8 cellular contexts compared by ENCODE assay signal in the genomic region with DNA sequence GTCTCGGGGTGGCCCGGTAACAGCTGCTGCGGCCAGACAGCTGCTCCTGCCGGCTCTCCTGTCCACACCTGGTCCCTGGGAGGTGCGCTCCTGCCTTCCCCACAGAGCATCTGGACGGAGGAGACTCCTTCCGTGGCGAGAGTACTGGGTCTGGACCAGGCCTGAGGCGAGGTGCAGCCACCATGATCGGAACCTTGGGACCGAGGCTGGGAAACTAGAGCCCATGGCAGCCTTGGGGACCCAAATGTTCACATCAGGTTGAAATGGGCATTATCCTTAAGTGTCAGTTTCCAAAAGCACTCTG. TPM values are rescaled to one million over a fixed set of nuclear protein-coding genes. Genes with fewer than 3 reads are reported as not detected.
A peak's percentile ranks its signal among the peaks of the same experiment; 100 is the strongest.
DNase-seq lines count a peak whose midpoint lies in the region; ATAC-seq, FAIRE-seq and TF ChIP-seq lines count a peak whose summit lies in the region.

No MANE protein-coding gene starts in this region.

- intact Hi-C loops in PC-9 (cut with micrococcal nuclease; ENCODE audit: unreplicated experiment) = no loop called here

- no peak for FAIRE-seq in A549 (lab: Jason Lieb, UNC)

- peaks cover 5% of the 10 kb centered on the region; the same call in 1 of the 2 replicates for H3F3A ChIP-seq in PC-9 (ENCODE audit: insufficient read depth, low read depth)

- H2BK15ac ChIP-seq in neuronal stem cell (ENCODE audit: low read length) = no peak overlapping the region

- TF ChIP-seq CTCF in A549 (IDR thresholded peaks at IDR 0.05) = no peak
- TF ChIP-seq CTCF in PC-9 (conservative IDR thresholded peaks at IDR 0.05) = no peak
- TF ChIP-seq CTCF in epithelial cell of esophagus (IDR thresholded peaks at IDR 0.05; ENCODE audit: insufficient read depth, low read depth, low read length, missing control alignments) = no peak

- H3K18ac ChIP-seq in neuronal stem cell (ENCODE audit: low read length) = peak overlapping the region; percentile 99

- peaks cover 13% of the 10 kb centered on the region for H3K79me1 ChIP-seq in neuronal stem cell (ENCODE audit: low read depth, low read length)

- peak overlapping the region; percentile 98 for H3K9ac ChIP-seq in neuronal stem cell (ENCODE audit: low read depth, low read length, poor library complexity)

- peak overlapping the region; percentile 85 for H3K4me3 ChIP-seq in A549
- H3K4me3 ChIP-seq in PC-9 = peak overlapping the region; percentile 88
- peak overlapping the region; percentile 86 for H3K4me3 ChIP-seq in epithelial cell of esophagus (ENCODE audit: low read length)
- peak overlapping the region; percentile 99 for H3K4me3 ChIP-seq in neuronal stem cell (ENCODE audit: low read length in 2 of 2)

- H3K79me2 ChIP-seq in PC-9 (ENCODE audit: low read depth) = peaks cover 54% of the 10 kb centered on the region

- CTCF ChIA-PET in A549 (lab: Yijun Ruan, JAX) = interaction anchor here (0.8 to 1.4 kb wide), 2 partner anchors 14 to 27 kb away, joined by 3 read pairs; no protein-coding TSS in a partner anchor
- CTCF ChIA-PET in PC-9 (lab: Charles Lee) = interaction anchor here (0.6 to 0.7 kb wide), 2 partner anchors 1155 to 1554 kb away, joined by 4 to 9 read pairs; no protein-coding TSS in a partner anchor

- peak overlapping the region; percentile 100 for H3K4ac ChIP-seq in neuronal stem cell (ENCODE audit: low read length)

- H3K23ac ChIP-seq in neuronal stem cell (ENCODE audit: low read depth, low read length, poor library complexity) = peak overlapping the region; percentile 57

- no peak overlapping the region for H4K91ac ChIP-seq in neuronal stem cell (ENCODE audit: low read depth, low read length, poor library complexity)

- no peaks in the 10 kb centered on the region for H3K27me3 ChIP-seq in PC-9 (ENCODE audit: insufficient read depth, low read depth)
- H3K27me3 ChIP-seq in neuronal stem cell (ENCODE audit: control insufficient read depth in 3 of 3, insufficient read depth in 3 of 3, low read depth in 1 of 3, low read length in 3 of 3) = no peaks in the 10 kb centered on the region

- POLR2A ChIA-PET in A549 (lab: Yijun Ruan, JAX) = interaction anchor here (0.8 to 2.0 kb wide), 2 partner anchors 65 to 652 kb away, joined by 3 to 6 read pairs; a partner anchor contains a TSS
- POLR2A ChIA-PET in PC-9 (lab: Charles Lee; ENCODE audit: unreplicated experiment) = interaction anchor here (0.7 kb wide), 1 partner anchor 64 kb away, joined by 4 read pairs; no protein-coding TSS in a partner anchor

- no peak for TF ChIP-seq POLR2A in A549 (IDR thresholded peaks at IDR 0.05; ENCODE audit: low read length)

- H3K27ac ChIP-seq in A549 (peak overlapping the region; percentile 93 to 97), PC-9 (peak overlapping the region; percentile 79), neuronal stem cell (replicated peaks; ENCODE audit: low read length) (peak overlapping the region; percentile 75)

- peak overlapping the region; percentile 75 for H2AFZ ChIP-seq in PC-9
- peak overlapping the region; percentile 95 for H2AFZ ChIP-seq in neuronal stem cell (ENCODE audit: low read length)

- H3K4me2 ChIP-seq in A549 = peak overlapping the region; percentile 77
- H3K4me2 ChIP-seq in PC-9 = peak overlapping the region; percentile 92
- H3K4me2 ChIP-seq in neuronal stem cell (ENCODE audit: insufficient read depth, low read length, poor library complexity, severe bottlenecking) = peak overlapping the region; percentile 78

- H4K20me1 ChIP-seq in PC-9 (ENCODE audit: insufficient read depth) = peaks cover 31% of the 10 kb centered on the region; the same call in 1 of the 2 replicates

- no peak for TF ChIP-seq EP300 in A549 (IDR thresholded peaks at IDR 0.05)

- WGBS in A549 (ENCODE audit: missing lambda C conversion rate) = 5% methylated on average over 11 of the region's 11 CpGs
- no CpG with 5 or more reads among the region's 11 CpGs for WGBS in neuronal stem cell (ENCODE audit: extremely low coverage in 2 of 2, insufficient read length in 2 of 2, insufficient replicate concordance in 1 of 2), 2 donors

- ATAC-seq in A549 (peak; percentile 51 to 55), GM21367 (IDR thresholded peaks at IDR 0.05; ENCODE audit: unreplicated experiment) (peak; percentile 27), HG03280 (IDR thresholded peaks at IDR 0.05; ENCODE audit: unreplicated experiment) (no peak)

- 0 out of 2 replicates have a peak, but pooled peaks cover 7% of the 10 kb centered on the region for H3K36me3 ChIP-seq in PC-9 (ENCODE audit: low read depth)
- H3K36me3 ChIP-seq in neuronal stem cell (replicated peaks in 1 of 2; ENCODE audit: control insufficient read depth in 2 of 2, insufficient read depth in 2 of 2, low read length in 2 of 2) = peaks cover 0 to 36% of the 10 kb centered on the region in 2 donors

- H2AK5ac ChIP-seq in neuronal stem cell (ENCODE audit: low read depth, low read length) = peak overlapping the region; percentile 64

- no TSS peak for BruUV-seq in PC-9 (replicated peaks; lab: Mats Ljungman, UMichigan)

- no peak for DNase-seq in A549 (ENCODE audit: low read depth in 1 of 2, low spot score in 1 of 2)
- DNase-seq in PC-9 = no peak
- DNase-seq in epithelial cell of esophagus (ENCODE audit: low read depth) = no peak
- DNase-seq in neuronal stem cell (ENCODE audit: low spot score) = no peak
- DNase-seq in HK-2 (ENCODE audit: unreplicated experiment) = no peak
- DNase-seq in cortex of kidney (lab: John Stamatoyannopoulos, UW) = no peak

- no peak overlapping the region for H2BK12ac ChIP-seq in neuronal stem cell (ENCODE audit: low read length)

- H3K9me2 ChIP-seq in PC-9 (ENCODE audit: insufficient read depth) = no peaks in the 10 kb centered on the region

- H3K4me1 ChIP-seq in A549 (peaks cover 29% of the 10 kb centered on the region), PC-9 (replicated peaks; ENCODE audit: insufficient read depth) (peaks cover 33% of the 10 kb centered on the region), neuronal stem cell (ENCODE audit: control insufficient read depth in 2 of 2, insufficient read depth in 1 of 2, low read depth in 1 of 2, low read length in 2 of 2) (peaks cover 5 to 14% of the 10 kb centered on the region in 2 donors)

- no peak overlapping the region for H2BK120ac ChIP-seq in neuronal stem cell (ENCODE audit: low read depth, low read length)

- H3K14ac ChIP-seq in neuronal stem cell (ENCODE audit: low read length) = peak overlapping the region; percentile 11

- H2BK5ac ChIP-seq in neuronal stem cell (ENCODE audit: low read length) = peak overlapping the region; percentile 92

- no peak for TF ChIP-seq RAD21 in A549 (conservative IDR thresholded peaks at IDR 0.05 in 1 of 2, IDR thresholded peaks at IDR 0.05 in 1 of 2)

- no peaks in the 10 kb centered on the region for H3K9me3 ChIP-seq in A549
- H3K9me3 ChIP-seq in PC-9 (ENCODE audit: insufficient read depth, low read depth) = no peaks in the 10 kb centered on the region
- no peaks in the 10 kb centered on the region for H3K9me3 ChIP-seq in neuronal stem cell (replicated peaks in 1 of 2; ENCODE audit: control insufficient read depth in 2 of 2, insufficient read depth in 1 of 2, low read depth in 1 of 2, low read length in 2 of 2)

- no peak overlapping the region for H4K8ac ChIP-seq in neuronal stem cell (ENCODE audit: low read depth, low read length)

TF ChIP-seq in A549, 52 proteins besides CTCF, POLR2A, EP300 and RAD21:
- TF ChIP-seq, protein P1, sequence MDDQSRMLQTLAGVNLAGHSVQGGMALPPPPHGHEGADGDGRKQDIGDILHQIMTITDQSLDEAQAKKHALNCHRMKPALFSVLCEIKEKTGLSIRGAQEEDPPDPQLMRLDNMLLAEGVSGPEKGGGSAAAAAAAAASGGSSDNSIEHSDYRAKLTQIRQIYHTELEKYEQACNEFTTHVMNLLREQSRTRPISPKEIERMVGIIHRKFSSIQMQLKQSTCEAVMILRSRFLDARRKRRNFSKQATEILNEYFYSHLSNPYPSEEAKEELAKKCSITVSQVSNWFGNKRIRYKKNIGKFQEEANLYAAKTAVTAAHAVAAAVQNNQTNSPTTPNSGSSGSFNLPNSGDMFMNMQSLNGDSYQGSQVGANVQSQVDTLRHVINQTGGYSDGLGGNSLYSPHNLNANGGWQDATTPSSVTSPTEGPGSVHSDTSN (IDR thresholded peaks at IDR 0.05) = no peak
- TF ChIP-seq MYC (IDR thresholded peaks at IDR 0.05; ENCODE audit: borderline replicate concordance, low read length) (no peak), ZNF302 (CRISPR knock-in tag; IDR thresholded peaks at IDR 0.05) (no peak), ZSCAN20 (CRISPR knock-in tag; IDR thresholded peaks at IDR 0.05) (no peak)

RNA-seq across cellular contexts. Expression of a gene that starts 0.6 kb away (rescaled TPM):
- polyA plus RNA-seq in A549 (2011; rRNA removed) (46.3 and 46.9 TPM in 2 replicates), A549 (2017; fragmentation: RNase III; extraction: RNeasy Plus Mini Kit Qiagen cat#74134 plus additional on column Dnase treatment) (28.8 to 31.9 TPM (median 31.2 TPM) in 3 replicates)
- 8.3 and 12.0 TPM in 2 replicates for polyA plus RNA-seq in A549 (2012; cell fraction: cytosol; rRNA removed)
- 15.5 and 16.6 TPM in 2 replicates for polyA plus RNA-seq in A549 (2012; cell fraction: nucleus; rRNA removed)
- 80.1 and 86.7 TPM in 2 replicates for polyA minus RNA-seq in A549 (2011; rRNA and poly(A)+ RNA removed)
- 86.4 and 101 TPM in 2 replicates for total RNA-seq in PC-9 (2021)
- 39.1 TPM for polyA plus RNA-seq in neuronal stem cell (2013, experiment 1 of 2)
- polyA plus RNA-seq in neuronal stem cell (2013, experiment 2 of 2) = 39.1 TPM
